21 cellular contexts compared by ENCODE assay signal in genomic region chr4:37246891-37247290, GRCh38. TPM values are rescaled to one million over a fixed set of nuclear protein-coding genes. Genes with fewer than 3 reads are reported as not detected.
A peak's percentile ranks its signal among the peaks of the same experiment; 100 is the strongest.
DNase-seq lines count a peak whose midpoint lies in the region; ATAC-seq and TF ChIP-seq lines count a peak whose summit lies in the region.
"Had no signal": no experiment of that assay in that cellular context is flagged by ENCODE, and none has a peak within 500 bp of the region (broad histone marks: within the 10 kb centered on the region; RNA-seq: fewer than 3 reads in every experiment).

No MANE protein-coding gene starts in this region.

- DNase-seq in NCI-H345 treated with DMSO at 0.1 percent for 48 hours (lab: John Stamatoyannopoulos, UW; ENCODE audit: unreplicated experiment) (peak; percentile 4), NCI-H345 (lab: John Stamatoyannopoulos, UW) (no peak), LNCaP clone FGC (ENCODE audit: low read depth) (peak; percentile 84), NCI-H524 treated with DMSO at 0.1 percent for 48 hours (lab: John Stamatoyannopoulos, UW) (peak; percentile 80), renal cortical epithelial cell (ENCODE audit: low read depth) (peak; percentile 1), GM19240 (ENCODE audit: insufficient read length, low spot score) (no peak), heart right ventricle (no peak), ovary (no peak)
- DNase-seq: CD8-positive, alpha-beta memory T cell; DMS153; H9; NCI-H1436 treated with DMSO at 0.1 percent for 48 hours; NCI-H2107; PC-9; SJCRH30; T-helper 2 cell had no signal

- H3K27ac ChIP-seq in heart right ventricle (no peak overlapping the region), ovary (no peak overlapping the region)
- H3K27ac ChIP-seq: A549; BLaER1 treated with 17β-estradiol and CSF1 and Interleukin-3, amounts not matched to agents 10 nM and 100 nM; HL-60; PC-9; SJCRH30 had no signal

- TF ChIP-seq CTCF in LNCaP clone FGC (IDR thresholded peaks at IDR 0.05; ENCODE audit: control insufficient read depth, extremely low read depth, insufficient read depth) (no peak), heart right ventricle (IDR thresholded peaks at IDR 0.05) (no peak), ovary (IDR thresholded peaks at IDR 0.05) (no peak)

- intact Hi-C loops in heart right ventricle (cut with DNase I), result no loop called here
- intact Hi-C loops in ovary (cut with DNase I), result no loop called here

- H3K9me3 ChIP-seq in heart right ventricle (no peaks in the 10 kb centered on the region), ovary (no peaks in the 10 kb centered on the region)
- H3K9me3 ChIP-seq: A549, SJCRH30 had no signal

- TF ChIP-seq EP300 in ovary (IDR thresholded peaks at IDR 0.05), result no peak

- H3K4me3 ChIP-seq in LNCaP clone FGC (ENCODE audit: low read depth, low read length), result peak overlapping the region; percentile 23
- no peak overlapping the region for H3K4me3 ChIP-seq in heart right ventricle
- H3K4me3 ChIP-seq in ovary, result no peak overlapping the region
- H3K4me3 ChIP-seq: A549; BLaER1 treated with 17β-estradiol and CSF1 and Interleukin-3, amounts not matched to agents 10 nM and 100 nM; PC-9; SJCRH30 had no signal

- H3K27me3 ChIP-seq in heart right ventricle (peaks cover 9 to 90% (median 61%) of the 10 kb centered on the region in 7 donors), ovary (no peaks in the 10 kb centered on the region)
- H3K27me3 ChIP-seq: BLaER1 treated with 17β-estradiol and CSF1 and Interleukin-3, amounts not matched to agents 10 nM and 100 nM; SJCRH30 had no signal

- no peak for ATAC-seq in heart right ventricle
- ATAC-seq: A549 had no signal

- no peak for TF ChIP-seq POLR2A in ovary (IDR thresholded peaks at IDR 0.05)

- WGBS in heart right ventricle, 2 donors, result 39 to 44% methylated on average over 6 of the region's 6 CpGs
- 25 to 41% (median 34%) methylated on average over 6 of the region's 6 CpGs for WGBS in ovary, 3 donors

- H3K4me1 ChIP-seq in heart right ventricle (peaks cover 0 to 11% (median 5%) of the 10 kb centered on the region in 9 donors), ovary (ENCODE audit: insufficient read depth) (no peaks in the 10 kb centered on the region)
- H3K4me1 ChIP-seq: A549; BLaER1 treated with 17β-estradiol and CSF1 and Interleukin-3, amounts not matched to agents 10 nM and 100 nM; SJCRH30 had no signal

- H3K36me3 ChIP-seq in heart right ventricle (no peaks in the 10 kb centered on the region), ovary (no peaks in the 10 kb centered on the region)
- H3K36me3 ChIP-seq: BLaER1 treated with 17β-estradiol and CSF1 and Interleukin-3, amounts not matched to agents 10 nM and 100 nM; SJCRH30 had no signal

RNA-seq across cellular contexts. Expression of gene NWD2, which starts 2.3 kb away (rescaled TPM):
- not detected in 2 replicates for total RNA-seq in renal cortical epithelial cell
- total RNA-seq in heart right ventricle, result under 1 TPM in 4 of 10 donors, not detected in 6; 0.02 to 0.37 (median 0.05) TPM
- under 1 TPM in 1 of 2 donors, not detected in 1; 0.03 TPM for polyA plus RNA-seq in heart right ventricle
- under 1 TPM in 1 of 7 donors, not detected in 6; 0.11 TPM for total RNA-seq in ovary
- under 1 TPM in 1 of 2 donors, not detected in 1; 0.01 TPM for polyA plus RNA-seq in ovary
- total RNA-seq: CD8-positive, alpha-beta memory T cell; H9; LHCN-M2; PC-9 had no signal
- polyA plus RNA-seq: A549; CD8-positive, alpha-beta memory T cell; IgD-negative memory B cell had no signal

Comparison
In these comparisons a context has a peak if more than half of its experiments do, and no peak if none do; other contexts are left out.
1. DNase-seq: peak in NCI-H345 treated with DMSO at 0.1 percent for 48 hours (single experiment), LNCaP clone FGC (single experiment), NCI-H524 treated with DMSO at 0.1 percent for 48 hours (single experiment) and renal cortical epithelial cell (single experiment); none in NCI-H345 (single experiment), GM19240 (single experiment), heart right ventricle (0 of 2) and ovary (0 of 5).